ENCODE assay signal across 13 cellular contexts in the genomic region with DNA sequence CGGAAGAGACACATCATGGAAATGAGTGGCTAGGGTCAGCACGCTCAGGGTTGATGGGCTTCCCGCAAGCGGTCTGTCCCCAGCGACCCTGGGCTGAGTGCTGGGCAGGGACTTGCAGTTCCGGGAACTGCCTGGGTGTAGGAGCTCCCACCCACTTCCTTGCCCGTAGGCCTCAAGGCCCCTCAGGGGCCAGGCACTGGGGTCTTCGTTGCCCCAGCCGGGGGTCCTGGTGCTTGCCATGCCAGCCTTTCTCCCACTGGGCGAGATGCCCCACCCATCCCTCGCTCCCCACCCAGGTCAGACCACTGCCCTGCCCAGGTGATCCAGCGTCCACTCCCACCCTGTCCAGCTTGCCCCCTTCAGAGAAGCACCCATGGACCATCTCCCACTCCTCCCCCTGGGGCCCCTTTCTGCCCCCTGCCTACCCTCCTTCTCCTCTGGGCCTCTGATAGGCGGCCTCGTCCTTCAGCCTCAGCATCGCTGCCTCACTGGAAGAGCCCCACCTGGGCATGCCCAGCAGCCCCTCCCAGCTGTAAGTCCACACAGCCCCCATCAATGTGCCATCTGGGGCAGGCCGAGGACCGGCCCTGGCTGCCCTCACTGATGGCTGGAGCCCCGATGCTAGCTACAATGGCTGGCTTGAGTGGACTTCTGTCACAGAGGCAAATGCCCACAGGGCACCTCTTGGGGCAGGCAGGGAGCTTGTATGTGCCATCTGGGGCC. TPM values are rescaled to one million over a fixed set of nuclear protein-coding genes. Genes with fewer than 3 reads are reported as not detected.
DNase-seq lines count a peak whose midpoint lies in the region; ATAC-seq and TF ChIP-seq lines count a peak whose summit lies in the region.
"Had no signal": no experiment of that assay in that cellular context is flagged by ENCODE, and none has a peak within 500 bp of the region (broad histone marks: within the 10 kb centered on the region; RNA-seq: fewer than 3 reads in every experiment).

No MANE protein-coding gene starts in this region.

- no peaks in the 10 kb centered on the region for H3K4me1 ChIP-seq in lower lobe of right lung

- no peaks in the 10 kb centered on the region for H3K27me3 ChIP-seq in lower lobe of right lung (ENCODE audit: low read depth)

- H3K9me3 ChIP-seq in T-helper 17 cell (ENCODE audit: control insufficient read depth, low read length, poor library complexity, severe bottlenecking) (no peaks in the 10 kb centered on the region), lower lobe of right lung (no peaks in the 10 kb centered on the region)

- no peak overlapping the region for H3K4me3 Mint-ChIP-seq in T-helper 17 cell
- H3K4me3 Mint-ChIP-seq: CD14-positive monocyte had no signal

- DNase-seq in Right ventricle myocardium inferior (ENCODE audit: missing footprints) (peak; percentile 41), left ventricle myocardium superior (no peak), T-helper 17 cell (no peak), lower lobe of right lung (no peak), AG20443 (ENCODE audit: low spot score) (no peak), NCI-H1694 treated with DMSO at 0.1 percent for 48 hours (lab: John Stamatoyannopoulos, UW) (no peak)
- DNase-seq: DMS 273 treated with DMSO at 0.1 percent for 48 hours; NCI-H1436; NCI-H2029 treated with DMSO at 0.1 percent for 48 hours; NCI-H446 treated with DMSO at 0.1 percent for 48 hours; NK-92 treated with Interleukin-12 subunit alpha and Interleukin-12 subunit beta, amount 100 ng/mL, for 24 hours had no signal

- H3K36me3 Mint-ChIP-seq in T-helper 17 cell (ENCODE audit: low read depth) = no peaks in the 10 kb centered on the region

- H3K4me1 Mint-ChIP-seq in T-helper 17 cell = peaks cover 11% of the 10 kb centered on the region
- H3K4me1 Mint-ChIP-seq: CD14-positive monocyte had no signal

- peak overlapping the region; percentile 11 for H3K27ac ChIP-seq in lower lobe of right lung

- no peaks in the 10 kb centered on the region for H3K27me3 Mint-ChIP-seq in T-helper 17 cell

- TF ChIP-seq CTCF in lower lobe of right lung (IDR thresholded peaks at IDR 0.05) = no peak

- no peak overlapping the region for H3K4me3 ChIP-seq in lower lobe of right lung

- peaks cover 75% of the 10 kb centered on the region for H3K36me3 ChIP-seq in lower lobe of right lung

- intact Hi-C loops in Right ventricle myocardium inferior (cut with DNase I) = no loop called here
- intact Hi-C loops in left ventricle myocardium superior (cut with micrococcal nuclease) = no loop called here
- intact Hi-C loops in lower lobe of right lung (cut with DNase I) = no loop called here

- no peak for ATAC-seq in Right ventricle myocardium inferior
- no peak for ATAC-seq in left ventricle myocardium superior
- ATAC-seq in T-helper 17 cell = no peak
- no peak for ATAC-seq in lower lobe of right lung
- ATAC-seq in GM21825 (IDR thresholded peaks at IDR 0.05; ENCODE audit: unreplicated experiment) = no peak

- H3K27ac Mint-ChIP-seq in T-helper 17 cell = peak overlapping the region; percentile 62
- H3K27ac Mint-ChIP-seq: CD14-positive monocyte had no signal

RNA-seq across cellular contexts. Expression of a gene that starts 17.8 kb away (rescaled TPM):
- total RNA-seq in Right ventricle myocardium inferior (18.0 TPM), left ventricle myocardium superior (17.7 TPM), T-helper 17 cell (10 to 100 TPM; 32.0 to 37.9 TPM), lower lobe of right lung (29.5 TPM)

RNA-seq across cellular contexts. Expression of a gene that starts 41.3 kb away (rescaled TPM):
- total RNA-seq in Right ventricle myocardium inferior (54.6 TPM), left ventricle myocardium superior (71.5 TPM), T-helper 17 cell (10 to 100 TPM; 31.7 to 44.3 TPM), lower lobe of right lung (45.1 TPM)

RNA-seq across cellular contexts. Expression of a gene that starts 45.6 kb away (rescaled TPM):
- total RNA-seq in Right ventricle myocardium inferior (30.5 TPM), left ventricle myocardium superior (26.8 TPM), T-helper 17 cell (1 to 10 TPM; 1.3 to 2.8 TPM), lower lobe of right lung (16.8 TPM)

RNA-seq across cellular contexts. Expression of a gene that starts 53.7 kb away (rescaled TPM):
- total RNA-seq in Right ventricle myocardium inferior = 42.7 TPM
- total RNA-seq in left ventricle myocardium superior = 36.6 TPM
- 10 to 100 TPM; 65.7 to 75.2 TPM for total RNA-seq in T-helper 17 cell
- total RNA-seq in lower lobe of right lung = 58.3 TPM

RNA-seq across cellular contexts. Expression of a gene that starts 54.8 kb away (rescaled TPM):
- total RNA-seq in Right ventricle myocardium inferior (24.5 TPM), left ventricle myocardium superior (28.5 TPM), T-helper 17 cell (10 to 100 TPM; 77.1 to 85.5 TPM), lower lobe of right lung (70.4 TPM)
